Comparison of ENCODE assay signal across 21 cellular contexts in the genomic region with DNA sequence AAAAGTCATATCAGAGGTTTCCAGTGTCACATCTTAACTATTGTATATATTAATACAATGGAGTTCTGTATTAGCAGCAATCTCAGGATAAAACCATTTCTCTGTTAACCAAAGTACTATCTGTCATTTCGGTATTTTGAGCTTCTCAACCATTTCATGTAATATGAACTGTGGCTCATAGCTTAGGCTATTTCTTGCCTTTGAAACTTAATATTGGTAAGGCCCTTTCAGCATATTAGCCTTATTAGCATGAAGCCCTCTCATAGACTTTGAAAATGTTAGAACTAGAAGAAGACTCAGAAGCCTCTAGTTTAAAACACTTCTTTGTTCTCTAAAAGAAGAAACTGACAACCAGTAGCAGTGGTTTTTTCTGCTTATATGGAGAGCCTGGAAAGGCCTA. TPM values are rescaled to one million over a fixed set of nuclear protein-coding genes. Genes with fewer than 3 reads are reported as not detected.
A peak's percentile ranks its signal among the peaks of the same experiment; 100 is the strongest.
DNase-seq lines count a peak whose midpoint lies in the region; ATAC-seq and TF ChIP-seq lines count a peak whose summit lies in the region.
"Had no signal": no experiment of that assay in that cellular context is flagged by ENCODE, and none has a peak within 500 bp of the region (broad histone marks: within the 10 kb centered on the region; RNA-seq: fewer than 3 reads in every experiment).

No MANE protein-coding gene starts in this region.

- no peaks in the 10 kb centered on the region for H3K9me3 ChIP-seq in heart left ventricle
- H3K9me3 ChIP-seq in right atrium auricular region: no peaks in the 10 kb centered on the region
- H3K9me3 ChIP-seq in gastrocnemius medialis: no peaks in the 10 kb centered on the region
- no peaks in the 10 kb centered on the region for H3K9me3 ChIP-seq in thyroid gland
- H3K9me3 ChIP-seq: SJSA1 had no signal

- peak overlapping the region; percentile 29 to 90 (median 69) for H3K27ac ChIP-seq in heart left ventricle
- H3K27ac ChIP-seq in right atrium auricular region: peak overlapping the region; percentile 27 to 84
- peak overlapping the region; percentile 80 to 94 (median 88) for H3K27ac ChIP-seq in gastrocnemius medialis
- no peak overlapping the region for H3K27ac ChIP-seq in thyroid gland
- no peak overlapping the region for H3K27ac ChIP-seq in RWPE1
- no peak overlapping the region for H3K27ac ChIP-seq in brain microvascular endothelial cell
- H3K27ac ChIP-seq: PC-9, SJSA1 had no signal

- in situ Hi-C loops in gastrocnemius medialis (cut with MboI; ENCODE audit: low sequenced_read_pairs in 4 of 4) (loop anchor here in 1 of 4 donors (25.0 kb wide), 1 partner anchor 141 kb away; a partner anchor contains a TSS), brain microvascular endothelial cell (cut with HindIII; ENCODE audit: low pct_ligation_motif_present, low sequenced_read_pairs) (no loop called here)

- H3K27me3 ChIP-seq in heart left ventricle (no peaks in the 10 kb centered on the region), right atrium auricular region (no peaks in the 10 kb centered on the region), gastrocnemius medialis (no peaks in the 10 kb centered on the region), thyroid gland (no peaks in the 10 kb centered on the region), brain microvascular endothelial cell (replicated peaks) (no peaks in the 10 kb centered on the region)
- H3K27me3 ChIP-seq: SJSA1 had no signal

- TF ChIP-seq CTCF in heart left ventricle (IDR thresholded peaks at IDR 0.05) (no peak), right atrium auricular region (IDR thresholded peaks at IDR 0.05) (no peak), gastrocnemius medialis (IDR thresholded peaks at IDR 0.05 in 4 of 5, conservative IDR thresholded peaks at IDR 0.05 in 1 of 5) (no peak), thyroid gland (IDR thresholded peaks at IDR 0.05) (no peak), RWPE1 (conservative IDR thresholded peaks at IDR 0.05; ENCODE audit: low read depth) (no peak), brain microvascular endothelial cell (IDR thresholded peaks at IDR 0.05; ENCODE audit: low read depth, low read length, missing control alignments) (no peak)

- DNase-seq in heart left ventricle (no peak), cardiac septum (ENCODE audit: low spot score) (no peak), right atrium auricular region (ENCODE audit: low spot score) (no peak), gastrocnemius medialis (no peak), thyroid gland (no peak), RWPE1 (ENCODE audit: low spot score) (no peak), brain microvascular endothelial cell (no peak)
- DNase-seq: AML-193; C1 segment of cervical spinal cord; Calu3; CD8-positive, alpha-beta T cell; DMS153; GOT3; HCEC 1CT; KG1; NCI-H1092 treated with DMSO at 0.1 percent for 48 hours; NCI-H1436 treated with DMSO at 0.1 percent for 48 hours; NCI-H1930; PC-9 had no signal

- ATAC-seq in heart left ventricle (no peak), gastrocnemius medialis (no peak), GM18519 (IDR thresholded peaks at IDR 0.05; ENCODE audit: low FRiP score, unreplicated experiment) (no peak)
- ATAC-seq: CD8-positive, alpha-beta T cell had no signal

- POLR2A ChIA-PET in RWPE1 (lab: Yijun Ruan, JAX; ENCODE audit: low non-redundant PET): no interaction called here

- 50 to 66% (median 59%) methylated on average over 1 of the region's 1 CpG for WGBS in heart left ventricle, 4 donors
- 91 to 98% methylated on average over 1 of the region's 1 CpG for WGBS in thyroid gland, 2 donors

- intact Hi-C loops in heart left ventricle (cut with DNase I): loop anchor here in 1 of 10 donors (5.0 kb wide), 1 partner anchor 76 kb away; no protein-coding TSS in a partner anchor
- intact Hi-C loops in cardiac septum (cut with DNase I): no loop called here
- intact Hi-C loops in gastrocnemius medialis (cut with DNase I; ENCODE audit: low total_unique reads): loop anchor here (5.0 kb wide), 2 partner anchors 226 to 1221 kb away; a partner anchor contains a TSS
- intact Hi-C loops in thyroid gland (cut with DNase I): no loop called here

- CTCF ChIA-PET in RWPE1 (lab: Yijun Ruan, JAX): no interaction called here

- TF ChIP-seq POLR2A in heart left ventricle (IDR thresholded peaks at IDR 0.05) (no peak), gastrocnemius medialis (IDR thresholded peaks at IDR 0.05) (no peak), thyroid gland (IDR thresholded peaks at IDR 0.05) (no peak)

- peak overlapping the region in 11 of 12 donors; percentile 21 to 60 (median 51) for H3K4me3 ChIP-seq in heart left ventricle
- peak overlapping the region; percentile 37 to 38 for H3K4me3 ChIP-seq in right atrium auricular region
- H3K4me3 ChIP-seq in gastrocnemius medialis: peak overlapping the region; percentile 44 to 60 (median 54)
- H3K4me3 ChIP-seq in thyroid gland (replicated peaks in 1 of 3): no peak overlapping the region
- H3K4me3 ChIP-seq in brain microvascular endothelial cell (ENCODE audit: low read depth, low read length): no peak overlapping the region
- H3K4me3 ChIP-seq: PC-9, SJSA1 had no signal

- no peaks in the 10 kb centered on the region for H3K36me3 ChIP-seq in heart left ventricle
- H3K36me3 ChIP-seq in right atrium auricular region: no peaks in the 10 kb centered on the region
- no peaks in the 10 kb centered on the region for H3K36me3 ChIP-seq in gastrocnemius medialis
- no peaks in the 10 kb centered on the region for H3K36me3 ChIP-seq in thyroid gland
- no peaks in the 10 kb centered on the region for H3K36me3 ChIP-seq in brain microvascular endothelial cell (replicated peaks)
- H3K36me3 ChIP-seq: SJSA1 had no signal

- H3K4me1 ChIP-seq in heart left ventricle (peaks cover 0 to 10% (median 0%) of the 10 kb centered on the region in 12 donors), right atrium auricular region (no peaks in the 10 kb centered on the region), gastrocnemius medialis (peaks cover 34 to 45% of the 10 kb centered on the region in 2 donors), thyroid gland (peaks cover 0 to 6% of the 10 kb centered on the region in 2 donors)
- H3K4me1 ChIP-seq: SJSA1 had no signal

RNA-seq across cellular contexts. Expression of a gene that starts 0.7 kb away (rescaled TPM):
- 100 to 1,000 TPM in 1 of 9 donors, 10 to 100 TPM in 8; 35.6 to 133 (median 75.1) TPM for total RNA-seq in heart left ventricle
- polyA plus RNA-seq in heart left ventricle: 10 to 100 TPM; 13.9 to 42.1 TPM
- total RNA-seq in cardiac septum: 102 TPM
- total RNA-seq in right atrium auricular region: 10 to 100 TPM; 33.3 to 41.2 TPM
- total RNA-seq in gastrocnemius medialis: 100 to 1,000 TPM in 1 of 4 donors, 10 to 100 TPM in 3; 14.5 to 163 (median 28.9) TPM
- 1 to 10 TPM; 1.0 to 4.2 (median 1.6) TPM for total RNA-seq in thyroid gland

Comparison
In these comparisons a context has a peak if more than half of its experiments do, and no peak if none do; other contexts are left out.
1. H3K27ac ChIP-seq: peak in heart left ventricle (12 of 12), right atrium auricular region (2 of 2) and gastrocnemius medialis (4 of 4); none in thyroid gland (0 of 3), RWPE1 (single experiment) and brain microvascular endothelial cell (single experiment).
2. H3K4me3 ChIP-seq: peak in heart left ventricle (11 of 12), right atrium auricular region (2 of 2) and gastrocnemius medialis (4 of 4); none in thyroid gland (0 of 3) and brain microvascular endothelial cell (single experiment).